8 cellular contexts compared by ENCODE assay signal in the genomic region with DNA sequence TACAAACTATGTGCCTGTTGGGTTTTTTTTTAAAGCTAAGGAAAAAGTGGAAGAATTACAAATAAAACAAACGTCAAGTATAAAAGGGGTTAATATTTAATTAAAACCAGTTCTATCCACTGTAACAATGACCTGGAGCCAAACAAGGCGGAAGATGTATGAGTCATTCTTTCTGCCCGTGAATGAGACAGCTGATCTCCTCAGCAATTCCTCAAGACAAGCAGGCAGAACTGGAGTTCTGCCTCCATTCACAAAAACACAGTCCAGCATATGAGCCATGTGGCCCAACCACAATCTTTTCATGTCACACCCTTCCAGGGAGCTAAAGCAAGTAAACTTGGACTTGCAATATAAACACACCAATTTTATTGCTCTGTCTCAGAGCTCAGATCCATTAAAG. TPM values are rescaled to one million over a fixed set of nuclear protein-coding genes. Genes with fewer than 3 reads are reported as not detected.
DNase-seq lines count a peak whose midpoint lies in the region; ATAC-seq, FAIRE-seq and TF ChIP-seq lines count a peak whose summit lies in the region.

No MANE protein-coding gene starts in this region.

- H3K4me3 ChIP-seq in GM23338 = no peak overlapping the region

- peaks cover 64% of the 10 kb centered on the region for H3K4me1 Mint-ChIP-seq in GM23338

- peak overlapping the region; percentile 54 for H3K4me3 Mint-ChIP-seq in GM23338

- TF ChIP-seq CTCF in GM23338 (conservative IDR thresholded peaks at IDR 0.05; ENCODE audit: low read depth in 2 of 2) = no peak

- H3K4me2 ChIP-seq in GM23338 = peak overlapping the region; percentile 15

- H3K27ac Mint-ChIP-seq in GM23338 = peak overlapping the region; percentile 97

- DNase-seq in GM23338 (ENCODE audit: low spot score) (peak; percentile 56), SK-MEL-5 (ENCODE audit: low read depth, low spot score) (peak; percentile 98), fibroblast of the conjunctiva (ENCODE audit: low read depth) (peak; percentile 97), pulmonary artery endothelial cell (ENCODE audit: low read depth, low spot score) (peak; percentile 75), NCI-H2029 treated with DMSO at 0.1 percent for 48 hours (lab: John Stamatoyannopoulos, UW) (no peak), GM19239 (ENCODE audit: insufficient read length, low spot score) (no peak), DMS79 (lab: John Stamatoyannopoulos, UW) (no peak)

- ATAC-seq in GM23338 (peak; percentile 69), GM18873 (IDR thresholded peaks at IDR 0.05; ENCODE audit: low FRiP score, unreplicated experiment) (no peak)

- FAIRE-seq in GM19239 (lab: Jason Lieb, UNC) = no peak

- peaks cover 86% of the 10 kb centered on the region for H3K79me2 ChIP-seq in GM23338 (replicated peaks; ENCODE audit: insufficient read depth)

- no peaks in the 10 kb centered on the region for H4K20me1 ChIP-seq in GM23338 (replicated peaks; ENCODE audit: insufficient read depth)

- no peaks in the 10 kb centered on the region for H3K27me3 ChIP-seq in GM23338 (ENCODE audit: insufficient read depth)

- peaks cover 4% of the 10 kb centered on the region; the same call in 1 of the 2 replicates for H3K36me3 ChIP-seq in GM23338 (ENCODE audit: insufficient read depth)

- in situ Hi-C loops in SK-MEL-5 (cut with HindIII; ENCODE audit: low pct_unique_long_range_greater_than_20kb, low sequenced_read_pairs) = no loop called here

- no peak overlapping the region for H2AFZ ChIP-seq in GM23338

- H3K27ac ChIP-seq in GM23338 (ENCODE audit: low read depth) = no peak overlapping the region

- peaks cover 20% of the 10 kb centered on the region for H3K36me3 Mint-ChIP-seq in GM23338 (ENCODE audit: low read depth)

- H3K9me2 ChIP-seq in GM23338 (ENCODE audit: insufficient read depth) = no peaks in the 10 kb centered on the region

- H3F3A ChIP-seq in GM23338 (replicated peaks; ENCODE audit: low read depth) = no peaks in the 10 kb centered on the region

- peaks cover 82% of the 10 kb centered on the region for H3K4me1 ChIP-seq in GM23338 (ENCODE audit: insufficient read depth)

- H3K27me3 Mint-ChIP-seq in GM23338 (ENCODE audit: insufficient read depth, low read depth, poor library complexity) = peaks cover 1% of the 10 kb centered on the region

- H3K9me3 Mint-ChIP-seq in GM23338 = no peaks in the 10 kb centered on the region

TF ChIP-seq in GM23338, 12 proteins besides CTCF, POLR2A, EP300 and RAD21:
- TF ChIP-seq NANOG (IDR thresholded peaks at IDR 0.05; ENCODE audit: borderline replicate concordance) (no peak), ETS1 (IDR thresholded peaks at IDR 0.05) (no peak), STAT1 (IDR thresholded peaks at IDR 0.05; ENCODE audit: unreplicated experiment) (no peak), CREB1 (CRISPR knock-in tag; IDR thresholded peaks at IDR 0.05; ENCODE audit: low read depth) (no peak), EZH2phosphoT487 (IDR thresholded peaks at IDR 0.05; ENCODE audit: unreplicated experiment) (no peak)

RNA-seq across cellular contexts. Expression of gene ETV1, which starts 8.4 kb away (rescaled TPM):
- 53.5 and 61.9 TPM in 2 replicates for total RNA-seq in GM23338 (2014; rRNA removed; shearing (Covaris generic))
- 39.9 and 49.4 TPM in 2 replicates for polyA plus RNA-seq in GM23338 (2016; fragmentation: Nextera tagmentation; extraction: Ambion mirVana)
- 34.6 and 39.8 TPM in 2 replicates for total RNA-seq in SK-MEL-5 (2014; rRNA removed; shearing (Covaris generic))
- polyA plus RNA-seq in SK-MEL-5 (2015; cell fraction: cytosol; rRNA removed) = 41.5 and 49.8 TPM in 2 replicates
- 166 and 174 TPM in 2 replicates for polyA plus RNA-seq in SK-MEL-5 (2015; cell fraction: nucleus; rRNA removed)
- total RNA-seq in pulmonary artery endothelial cell = 3.2 and 8.1 TPM in 2 replicates

Comparison
In these comparisons a context has a peak if more than half of its experiments do, and no peak if none do; other contexts are left out.
1. DNase-seq: peak in GM23338 (single experiment), SK-MEL-5 (single experiment), fibroblast of the conjunctiva (single experiment) and pulmonary artery endothelial cell (single experiment); none in NCI-H2029 treated with DMSO at 0.1 percent for 48 hours (single experiment), GM19239 (single experiment) and DMS79 (single experiment).